14 cellular contexts compared by ENCODE assay signal in genomic region chr11:83272627-83273026, GRCh38. TPM values are rescaled to one million over a fixed set of nuclear protein-coding genes. Genes with fewer than 3 reads are reported as not detected.
DNase-seq lines count a peak whose midpoint lies in the region; ATAC-seq and TF ChIP-seq lines count a peak whose summit lies in the region.
"Had no signal": no experiment of that assay in that cellular context is flagged by ENCODE, and none has a peak within 500 bp of the region (broad histone marks: within the 10 kb centered on the region; RNA-seq: fewer than 3 reads in every experiment).

No MANE protein-coding gene starts in this region.

- intact Hi-C loops in A673 (cut with micrococcal nuclease; ENCODE audit: unreplicated experiment) = no loop called here

- H3K4ac ChIP-seq in mesenchymal stem cell (ENCODE audit: low read depth in 1 of 2, low read length in 2 of 2) = no peak overlapping the region

- H3K18ac ChIP-seq in mesenchymal stem cell (ENCODE audit: low read depth in 1 of 2, low read length in 2 of 2) = no peak overlapping the region

- ATAC-seq in HG03442 (IDR thresholded peaks at IDR 0.05; ENCODE audit: unreplicated experiment) (no peak), HG03159 (IDR thresholded peaks at IDR 0.05; ENCODE audit: unreplicated experiment) (no peak)
- ATAC-seq: activated T-cell treated with anti-CD3 and anti-CD28 coated beads, Interleukin-2, amount 50 U/mL, for 4 hours had no signal

- no peak overlapping the region for H2AK5ac ChIP-seq in mesenchymal stem cell (ENCODE audit: low read length, severe bottlenecking)

- H4K91ac ChIP-seq in mesenchymal stem cell (ENCODE audit: low read length) = no peak overlapping the region

- H3K36me3 ChIP-seq in mesenchymal stem cell (ENCODE audit: control insufficient read depth in 1 of 2, insufficient read depth in 2 of 2, low read depth in 1 of 2, low read length in 2 of 2) = peaks cover 6 to 56% of the 10 kb centered on the region in 2 experiments
- H3K36me3 ChIP-seq in A673 (ENCODE audit: insufficient read depth, low read length, poor library complexity, severe bottlenecking) = peaks cover 46% of the 10 kb centered on the region

- in situ Hi-C loops in Caki2 (cut with HindIII; ENCODE audit: low pct_unique_long_range_greater_than_20kb, low sequenced_read_pairs) = no loop called here

- no peak overlapping the region for H2BK12ac ChIP-seq in mesenchymal stem cell (ENCODE audit: low read length in 2 of 2)

- peaks cover 2% of the 10 kb centered on the region for H3K4me1 ChIP-seq in mesenchymal stem cell (ENCODE audit: control insufficient read depth, insufficient read depth, low read depth, low read length)
- H3K4me1 ChIP-seq in A673 (ENCODE audit: insufficient read depth, low read length, poor library complexity, severe bottlenecking) = no peaks in the 10 kb centered on the region
- H3K4me1 ChIP-seq: prostate gland had no signal

- CTCF ChIA-PET in A673 (lab: Charles Lee) = no interaction called here

- H4K8ac ChIP-seq in mesenchymal stem cell (ENCODE audit: low read length) = no peak overlapping the region

- no peak overlapping the region for H3K14ac ChIP-seq in mesenchymal stem cell (ENCODE audit: low read length in 2 of 2)

- DNase-seq in Caki2 (ENCODE audit: low read depth) (peak; percentile 25), M059J (ENCODE audit: low read depth) (peak; percentile 87), cardiac fibroblast (ENCODE audit: low read depth in 2 of 2) (peak; percentile 28 to 75), mesenchymal stem cell (peak; percentile 61), A673 (ENCODE audit: low spot score) (no peak), Kasumi-1 (lab: John Stamatoyannopoulos, UW) (no peak)
- DNase-seq: activated B cell treated with CpG ODN at 0.5 μM for 24 hours; activated T-cell treated with anti-CD3 and anti-CD28 coated beads, Interleukin-2, amount 50 U/mL, for 4 hours; caudate nucleus; CD4-positive, alpha-beta T cell had no signal

- POLR2A ChIA-PET in A673 (lab: Charles Lee; ENCODE audit: low non-redundant PET) = no interaction called here

- H2BK120ac ChIP-seq in mesenchymal stem cell (ENCODE audit: low read depth, low read length) = no peak overlapping the region

- no peaks in the 10 kb centered on the region for H3K27me3 ChIP-seq in mesenchymal stem cell (ENCODE audit: control insufficient read depth in 1 of 2, insufficient read depth in 1 of 2, low read length in 2 of 2)
- H3K27me3 ChIP-seq in A673 (replicated peaks; ENCODE audit: insufficient read depth, low read depth, low read length, poor library complexity) = no peaks in the 10 kb centered on the region

- peak overlapping the region; percentile 33 for H3K9ac ChIP-seq in mesenchymal stem cell (ENCODE audit: low read length)

- H3K4me3 ChIP-seq in cardiac fibroblast (replicated peaks in 1 of 2; ENCODE audit: low read depth in 2 of 2, low read length in 2 of 2) = no peak overlapping the region
- H3K4me3 ChIP-seq in mesenchymal stem cell (ENCODE audit: insufficient read depth in 1 of 2, low read depth in 1 of 2, low read length in 2 of 2) = no peak overlapping the region
- no peak overlapping the region for H3K4me3 ChIP-seq in A673 (ENCODE audit: low read depth, low read length, poor library complexity, severe bottlenecking)
- H3K4me3 ChIP-seq: prostate gland, SK-N-MC had no signal

- no peak overlapping the region for H2BK5ac ChIP-seq in mesenchymal stem cell (ENCODE audit: low read depth, low read length, poor library complexity, severe bottlenecking)

- peaks cover 5% of the 10 kb centered on the region for H3K79me1 ChIP-seq in mesenchymal stem cell (replicated peaks; ENCODE audit: low read length, poor library complexity, severe bottlenecking)

- no peak overlapping the region for H3K4me2 ChIP-seq in mesenchymal stem cell (ENCODE audit: low read length, poor library complexity, severe bottlenecking)

- no peak overlapping the region for H2AFZ ChIP-seq in mesenchymal stem cell (ENCODE audit: low read depth, low read length)

- H3K23ac ChIP-seq in mesenchymal stem cell (ENCODE audit: low read length in 2 of 2) = no peak overlapping the region

- H3K27ac ChIP-seq in mesenchymal stem cell (ENCODE audit: low read length, poor library complexity, severe bottlenecking) = peak overlapping the region; percentile 45
- no peak overlapping the region for H3K27ac ChIP-seq in A673 (ENCODE audit: low read depth, low read length, poor library complexity, severe bottlenecking)
- H3K27ac ChIP-seq: prostate gland, SK-N-MC had no signal

- TF ChIP-seq CTCF in cardiac fibroblast (IDR thresholded peaks at IDR 0.05; ENCODE audit: low read depth, low read length) (no peak), A673 (conservative IDR thresholded peaks at IDR 0.05; ENCODE audit: low read depth, low read length) (no peak)

- H2BK15ac ChIP-seq in mesenchymal stem cell (ENCODE audit: low read depth, poor library complexity, severe bottlenecking) = no peak overlapping the region

- H3K9me3 ChIP-seq in mesenchymal stem cell (ENCODE audit: control insufficient read depth, low read length) (no peaks in the 10 kb centered on the region), A673 (ENCODE audit: low read depth, low read length, poor library complexity, severe bottlenecking) (no peaks in the 10 kb centered on the region)
- H3K9me3 ChIP-seq: prostate gland had no signal

- no TSS peak for BruUV-seq in A673 (replicated peaks; lab: Mats Ljungman, UMichigan)

RNA-seq across cellular contexts. Expression of gene CCDC90B, which starts 13.5 kb away (rescaled TPM):
- 25.2 and 45.0 TPM in 2 replicates for total RNA-seq in Caki2 (2014; rRNA removed; shearing (Covaris generic); ENCODE audit: low replicate concordance)
- 57.5 and 71.1 TPM in 2 replicates for total RNA-seq in M059J (2014; rRNA removed; shearing (Covaris generic))
- polyA plus RNA-seq in mesenchymal stem cell (2013, experiment 1 of 2) = 75.0 TPM
- polyA plus RNA-seq in mesenchymal stem cell (2013, experiment 2 of 2) = 75.8 TPM
- total RNA-seq in A673 (2021) = 51.2 and 51.6 TPM in 2 replicates

Comparison
In these comparisons a context has a peak if more than half of its experiments do, and no peak if none do; other contexts are left out.
1. DNase-seq: peak in Caki2 (single experiment), M059J (single experiment), cardiac fibroblast (2 of 2) and mesenchymal stem cell (single experiment); none in A673 (single experiment) and Kasumi-1 (0 of 2).